1 cellular context compared by ENCODE assay signal in the genomic region with DNA sequence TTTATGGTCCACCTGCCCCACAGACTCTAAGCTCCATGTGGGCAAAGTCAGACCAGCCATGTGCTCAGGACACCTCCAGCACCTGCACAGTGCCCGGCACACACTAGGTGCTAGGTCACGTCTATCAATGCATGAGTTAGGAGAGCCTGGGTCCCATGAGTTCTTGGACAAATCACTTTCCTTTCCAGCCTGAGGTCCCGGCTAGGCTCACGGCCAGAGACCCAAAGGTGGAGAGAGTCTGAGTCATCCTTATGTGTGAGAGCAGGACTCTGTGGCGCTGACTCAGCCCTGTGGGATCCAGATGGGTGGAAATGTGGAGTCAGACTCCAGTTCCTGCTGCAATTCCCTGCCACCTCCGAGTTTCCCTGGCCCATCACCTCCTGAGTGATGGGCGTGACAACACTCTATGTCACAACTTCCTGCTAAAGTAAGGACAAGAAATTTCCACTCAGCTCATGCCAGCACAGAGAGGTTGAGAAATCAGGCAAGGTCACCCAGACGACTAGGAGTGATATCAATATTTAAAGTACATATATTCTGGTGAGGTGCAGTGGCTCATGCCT.
TF ChIP-seq lines count a peak whose summit lies in the region.

No MANE protein-coding gene starts in this region.

TF ChIP-seq in HEK293, 187 proteins besides CTCF, POLR2A, EP300 and RAD21 (continued from another document):
- TF ChIP-seq ZNF16 (tag by site-specific recombination; IDR thresholded peaks at IDR 0.05; ENCODE audit: low read depth) (no peak), ZNF521 (tag by site-specific recombination; IDR thresholded peaks at IDR 0.05) (no peak), ZBTB17 (tag by site-specific recombination; IDR thresholded peaks at IDR 0.05) (peak; percentile 26; the same call in 1 of the 2 replicates), RBAK (tag by site-specific recombination; IDR thresholded peaks at IDR 0.05) (no peak)
- TF ChIP-seq, protein P1, sequence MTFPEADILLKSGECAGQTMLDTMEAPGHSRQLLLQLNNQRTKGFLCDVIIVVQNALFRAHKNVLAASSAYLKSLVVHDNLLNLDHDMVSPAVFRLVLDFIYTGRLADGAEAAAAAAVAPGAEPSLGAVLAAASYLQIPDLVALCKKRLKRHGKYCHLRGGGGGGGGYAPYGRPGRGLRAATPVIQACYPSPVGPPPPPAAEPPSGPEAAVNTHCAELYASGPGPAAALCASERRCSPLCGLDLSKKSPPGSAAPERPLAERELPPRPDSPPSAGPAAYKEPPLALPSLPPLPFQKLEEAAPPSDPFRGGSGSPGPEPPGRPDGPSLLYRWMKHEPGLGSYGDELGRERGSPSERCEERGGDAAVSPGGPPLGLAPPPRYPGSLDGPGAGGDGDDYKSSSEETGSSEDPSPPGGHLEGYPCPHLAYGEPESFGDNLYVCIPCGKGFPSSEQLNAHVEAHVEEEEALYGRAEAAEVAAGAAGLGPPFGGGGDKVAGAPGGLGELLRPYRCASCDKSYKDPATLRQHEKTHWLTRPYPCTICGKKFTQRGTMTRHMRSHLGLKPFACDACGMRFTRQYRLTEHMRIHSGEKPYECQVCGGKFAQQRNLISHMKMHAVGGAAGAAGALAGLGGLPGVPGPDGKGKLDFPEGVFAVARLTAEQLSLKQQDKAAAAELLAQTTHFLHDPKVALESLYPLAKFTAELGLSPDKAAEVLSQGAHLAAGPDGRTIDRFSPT (tag by site-specific recombination; IDR thresholded peaks at IDR 0.05) = peak; percentile 38; the same call in 1 of the 2 replicates
- TF ChIP-seq, protein P2, sequence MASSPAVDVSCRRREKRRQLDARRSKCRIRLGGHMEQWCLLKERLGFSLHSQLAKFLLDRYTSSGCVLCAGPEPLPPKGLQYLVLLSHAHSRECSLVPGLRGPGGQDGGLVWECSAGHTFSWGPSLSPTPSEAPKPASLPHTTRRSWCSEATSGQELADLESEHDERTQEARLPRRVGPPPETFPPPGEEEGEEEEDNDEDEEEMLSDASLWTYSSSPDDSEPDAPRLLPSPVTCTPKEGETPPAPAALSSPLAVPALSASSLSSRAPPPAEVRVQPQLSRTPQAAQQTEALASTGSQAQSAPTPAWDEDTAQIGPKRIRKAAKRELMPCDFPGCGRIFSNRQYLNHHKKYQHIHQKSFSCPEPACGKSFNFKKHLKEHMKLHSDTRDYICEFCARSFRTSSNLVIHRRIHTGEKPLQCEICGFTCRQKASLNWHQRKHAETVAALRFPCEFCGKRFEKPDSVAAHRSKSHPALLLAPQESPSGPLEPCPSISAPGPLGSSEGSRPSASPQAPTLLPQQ (tag by site-specific recombination; IDR thresholded peaks at IDR 0.05) = peak; percentile 53
- TF ChIP-seq, protein P3, sequence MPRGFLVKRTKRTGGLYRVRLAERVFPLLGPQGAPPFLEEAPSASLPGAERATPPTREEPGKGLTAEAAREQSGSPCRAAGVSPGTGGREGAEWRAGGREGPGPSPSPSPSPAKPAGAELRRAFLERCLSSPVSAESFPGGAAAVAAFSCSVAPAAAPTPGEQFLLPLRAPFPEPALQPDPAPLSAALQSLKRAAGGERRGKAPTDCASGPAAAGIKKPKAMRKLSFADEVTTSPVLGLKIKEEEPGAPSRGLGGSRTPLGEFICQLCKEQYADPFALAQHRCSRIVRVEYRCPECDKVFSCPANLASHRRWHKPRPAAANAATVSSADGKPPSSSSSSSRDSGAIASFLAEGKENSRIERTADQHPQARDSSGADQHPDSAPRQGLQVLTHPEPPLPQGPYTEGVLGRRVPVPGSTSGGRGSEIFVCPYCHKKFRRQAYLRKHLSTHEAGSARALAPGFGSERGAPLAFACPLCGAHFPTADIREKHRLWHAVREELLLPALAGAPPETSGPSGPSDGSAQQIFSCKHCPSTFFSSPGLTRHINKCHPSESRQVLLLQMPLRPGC (tag by site-specific recombination; IDR thresholded peaks at IDR 0.05) = no peak
- TF ChIP-seq, protein P4, sequence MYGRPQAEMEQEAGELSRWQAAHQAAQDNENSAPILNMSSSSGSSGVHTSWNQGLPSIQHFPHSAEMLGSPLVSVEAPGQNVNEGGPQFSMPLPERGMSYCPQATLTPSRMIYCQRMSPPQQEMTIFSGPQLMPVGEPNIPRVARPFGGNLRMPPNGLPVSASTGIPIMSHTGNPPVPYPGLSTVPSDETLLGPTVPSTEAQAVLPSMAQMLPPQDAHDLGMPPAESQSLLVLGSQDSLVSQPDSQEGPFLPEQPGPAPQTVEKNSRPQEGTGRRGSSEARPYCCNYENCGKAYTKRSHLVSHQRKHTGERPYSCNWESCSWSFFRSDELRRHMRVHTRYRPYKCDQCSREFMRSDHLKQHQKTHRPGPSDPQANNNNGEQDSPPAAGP (tag by site-specific recombination; IDR thresholded peaks at IDR 0.05) = peak; percentile 64; the same call in 1 of the 2 replicates
